ENCODE assay signal across 8 cellular contexts in the genomic region with DNA sequence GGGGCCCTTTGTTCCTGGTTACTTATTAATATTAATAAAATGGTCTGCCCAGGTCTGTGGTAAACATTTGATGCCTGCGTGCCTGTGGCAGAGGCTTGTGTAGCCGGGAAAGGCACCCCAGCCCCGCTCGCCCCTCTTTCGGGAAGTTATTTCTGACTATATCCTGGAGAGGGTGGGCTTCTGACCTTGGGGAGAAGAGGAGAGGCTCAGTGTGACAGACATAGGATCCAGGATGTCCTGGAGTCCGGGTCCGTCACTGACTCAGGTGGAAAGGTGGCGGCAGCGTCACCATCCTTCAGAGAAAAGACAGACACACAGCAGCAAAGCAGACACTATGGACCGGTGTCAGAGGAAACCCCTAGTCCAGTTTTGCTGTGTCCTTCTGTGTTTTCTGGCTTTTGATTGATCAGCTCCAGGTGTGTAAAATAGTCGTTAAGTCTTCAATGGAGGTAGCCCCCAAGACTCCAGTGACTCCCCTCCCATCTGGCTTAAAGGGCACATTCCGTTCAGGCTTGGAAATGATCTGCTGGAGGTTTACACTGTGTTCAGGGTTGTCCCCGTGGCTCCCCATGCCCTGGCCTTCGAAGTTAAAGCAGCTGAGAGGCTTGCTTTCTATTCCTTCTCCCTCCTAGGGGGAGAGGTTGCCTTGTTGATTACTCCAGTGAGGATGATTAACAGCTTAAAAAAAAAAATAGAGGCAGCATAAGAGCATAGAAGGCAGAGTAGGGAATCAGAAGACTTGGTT.
DNase-seq lines count a peak whose midpoint lies in the region; ATAC-seq and TF ChIP-seq lines count a peak whose summit lies in the region.

No MANE protein-coding gene starts in this region.

- H3K9me3 ChIP-seq in HEK293 (ENCODE audit: control insufficient read depth, insufficient read depth, low read depth, low read length) (no peaks in the 10 kb centered on the region), hepatocyte (ENCODE audit: low read depth) (no peaks in the 10 kb centered on the region), skeletal muscle tissue (ENCODE audit: control insufficient read depth in 3 of 3, low read length in 3 of 3) (no peaks in the 10 kb centered on the region)

- H3K79me2 ChIP-seq in hepatocyte, result no peaks in the 10 kb centered on the region

- H3K9me2 ChIP-seq in hepatocyte (replicated peaks; ENCODE audit: insufficient read depth), result no peaks in the 10 kb centered on the region

- H3K9ac ChIP-seq in skeletal muscle tissue (ENCODE audit: low read depth in 1 of 3, low read length in 3 of 3), result peak overlapping the region in 1 of 3 donors; percentile 34

- POLR2A ChIA-PET in HEK293 (lab: Yijun Ruan, JAX), result interaction anchor here (0.6 kb wide), 1 partner anchor 11 kb away, joined by 4 read pairs; no protein-coding TSS in a partner anchor

- WGBS in hepatocyte (ENCODE audit: low lambda C conversion rate, missing lambda C conversion rate), result 89% methylated on average over 14 of the region's 14 CpGs

- H3K4me3 ChIP-seq in HEK293 (ENCODE audit: low read depth, low read length) (no peak overlapping the region), hepatocyte (no peak overlapping the region), skeletal muscle tissue (ENCODE audit: low read length in 3 of 3) (peak overlapping the region in 1 of 3 donors; percentile 24), H7 (ENCODE audit: insufficient read depth, low read depth, low read length) (no peak overlapping the region)

- peaks cover 13% of the 10 kb centered on the region for H3K4me1 ChIP-seq in HEK293 (ENCODE audit: control insufficient read depth, insufficient read depth, low read length)
- H3K4me1 ChIP-seq in hepatocyte (ENCODE audit: insufficient read depth), result peaks cover 24% of the 10 kb centered on the region
- peaks cover 26 to 49% (median 38%) of the 10 kb centered on the region in 3 donors for H3K4me1 ChIP-seq in skeletal muscle tissue (ENCODE audit: control insufficient read depth in 3 of 3, insufficient read depth in 3 of 3, low read length in 3 of 3)

- ATAC-seq in GM21717 (IDR thresholded peaks at IDR 0.05; ENCODE audit: unreplicated experiment) (no peak), HG03460 (IDR thresholded peaks at IDR 0.05; ENCODE audit: unreplicated experiment) (no peak)

- H3K36me3 ChIP-seq in HEK293 (ENCODE audit: control insufficient read depth in 2 of 2, insufficient read depth in 1 of 2, low read length in 2 of 2) (no peaks in the 10 kb centered on the region), hepatocyte (replicated peaks; ENCODE audit: insufficient read depth, low read depth) (peaks cover 5% of the 10 kb centered on the region), skeletal muscle tissue (ENCODE audit: control insufficient read depth in 3 of 3, insufficient read depth in 3 of 3, low read length in 3 of 3) (no peaks in the 10 kb centered on the region), H7 (replicated peaks; ENCODE audit: control insufficient read depth, insufficient read depth, low read length) (no peaks in the 10 kb centered on the region)

- H3K4me2 ChIP-seq in hepatocyte, result peak overlapping the region; percentile 50

- CTCF ChIA-PET in HEK293 (lab: Yijun Ruan, JAX), result interaction anchor here (2.3 to 4.3 kb wide), 3 partner anchors 8 to 170 kb away, joined by 10 to 51 read pairs (median 30); no protein-coding TSS in a partner anchor

- no peak for TF ChIP-seq CTCF in HEK293 (tag by site-specific recombination; IDR thresholded peaks at IDR 0.05)
- no peak for TF ChIP-seq CTCF in hepatocyte (IDR thresholded peaks at IDR 0.05; ENCODE audit: poor library complexity)

- H4K20me1 ChIP-seq in hepatocyte (ENCODE audit: insufficient read depth, poor library complexity, severe bottlenecking), result no peaks in the 10 kb centered on the region

- no peak overlapping the region for H2AFZ ChIP-seq in hepatocyte

- H3K27ac ChIP-seq in HEK293 (ENCODE audit: extremely low read depth, low read depth, low read length), result no peak overlapping the region
- H3K27ac ChIP-seq in hepatocyte, result peak overlapping the region; percentile 81
- H3K27ac ChIP-seq in skeletal muscle tissue (ENCODE audit: low read depth, low read length), result peak overlapping the region; percentile 77

- DNase-seq in T1000 (lab: John Stamatoyannopoulos, UW) (peak; percentile 47), hepatocyte (ENCODE audit: low spot score) (no peak), H7 (no peak)
- no peak for DNase-seq in stimulated activated naive CD4-positive, alpha-beta T cell treated with Interleukin-2 at 50 U/mL for 16 hours (lab: John Stamatoyannopoulos, UW)

- H3K27me3 ChIP-seq in hepatocyte (no peaks in the 10 kb centered on the region), skeletal muscle tissue (ENCODE audit: control insufficient read depth in 3 of 3, insufficient read depth in 3 of 3, low read length in 3 of 3) (no peaks in the 10 kb centered on the region), H7 (ENCODE audit: control insufficient read depth, insufficient read depth, low read length) (no peaks in the 10 kb centered on the region)

TF ChIP-seq in HEK293, 187 proteins besides CTCF, POLR2A, EP300 and RAD21:
- TF ChIP-seq ZNF558 (tag by site-specific recombination; IDR thresholded peaks at IDR 0.05), result no peak
- no peak for TF ChIP-seq ZNF664 (tag by site-specific recombination; IDR thresholded peaks at IDR 0.05)
- TF ChIP-seq, protein P1, sequence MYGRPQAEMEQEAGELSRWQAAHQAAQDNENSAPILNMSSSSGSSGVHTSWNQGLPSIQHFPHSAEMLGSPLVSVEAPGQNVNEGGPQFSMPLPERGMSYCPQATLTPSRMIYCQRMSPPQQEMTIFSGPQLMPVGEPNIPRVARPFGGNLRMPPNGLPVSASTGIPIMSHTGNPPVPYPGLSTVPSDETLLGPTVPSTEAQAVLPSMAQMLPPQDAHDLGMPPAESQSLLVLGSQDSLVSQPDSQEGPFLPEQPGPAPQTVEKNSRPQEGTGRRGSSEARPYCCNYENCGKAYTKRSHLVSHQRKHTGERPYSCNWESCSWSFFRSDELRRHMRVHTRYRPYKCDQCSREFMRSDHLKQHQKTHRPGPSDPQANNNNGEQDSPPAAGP (tag by site-specific recombination; IDR thresholded peaks at IDR 0.05), result no peak
- TF ChIP-seq ZIC2 (tag by site-specific recombination; IDR thresholded peaks at IDR 0.05), result no peak
- TF ChIP-seq GLIS1 (tag by site-specific recombination; IDR thresholded peaks at IDR 0.05), result no peak
- peak; percentile 1; the same call in 1 of the 2 replicates for TF ChIP-seq ZNF335 (tag by site-specific recombination; conservative IDR thresholded peaks at IDR 0.05)
- no peak for TF ChIP-seq REPIN1 (tag by site-specific recombination; IDR thresholded peaks at IDR 0.05; ENCODE audit: low read depth)
